ENCODE assay signal across 9 cellular contexts in genomic region chr11:119709638-119710346, GRCh38. TPM values are rescaled to one million over a fixed set of nuclear protein-coding genes. Genes with fewer than 3 reads are reported as not detected.
DNase-seq lines count a peak whose midpoint lies in the region; ATAC-seq and TF ChIP-seq lines count a peak whose summit lies in the region.
"Had no signal": no experiment of that assay in that cellular context is flagged by ENCODE, and none has a peak within 500 bp of the region (broad histone marks: within the 10 kb centered on the region; RNA-seq: fewer than 3 reads in every experiment).

No MANE protein-coding gene starts in this region.

- H3K9me3 Mint-ChIP-seq in activated T-cell treated with anti-CD3 and anti-CD28 coated beads, Interleukin-2, amount 50 U/mL, for 72 hours = no peaks in the 10 kb centered on the region

- H3K36me3 Mint-ChIP-seq in activated T-cell treated with anti-CD3 and anti-CD28 coated beads, Interleukin-2, amount 50 U/mL, for 72 hours (ENCODE audit: insufficient read depth in 2 of 2) = no peaks in the 10 kb centered on the region

- no peak for ATAC-seq in HG02623 (IDR thresholded peaks at IDR 0.05; ENCODE audit: unreplicated experiment)
- no peak for ATAC-seq in activated T-cell treated with anti-CD3 and anti-CD28 coated beads, Interleukin-2, amount 50 U/mL, for 72 hours (replicated peaks in 1 of 2)
- ATAC-seq: body of pancreas had no signal

- H3K27me3 Mint-ChIP-seq in activated T-cell treated with anti-CD3 and anti-CD28 coated beads, Interleukin-2, amount 50 U/mL, for 72 hours (ENCODE audit: low read depth) = peaks cover 26% of the 10 kb centered on the region

- peaks cover 6% of the 10 kb centered on the region for H3K4me1 Mint-ChIP-seq in activated T-cell treated with anti-CD3 and anti-CD28 coated beads, Interleukin-2, amount 50 U/mL, for 72 hours (ENCODE audit: low read depth)

- no peak overlapping the region for H3K27ac Mint-ChIP-seq in activated T-cell treated with anti-CD3 and anti-CD28 coated beads, Interleukin-2, amount 50 U/mL, for 72 hours

- peaks cover 10% of the 10 kb centered on the region for H3K36me3 ChIP-seq in WERI-Rb-1

- DNase-seq in AG08396 (ENCODE audit: low spot score) = peak; percentile 67
- peak; percentile 67 to 90 for DNase-seq in HL-60 (ENCODE audit: low read depth in 1 of 2, low spot score in 1 of 2)
- DNase-seq in WERI-Rb-1 = peak; percentile 90
- peak; percentile 74 for DNase-seq in inferior parietal cortex (ENCODE audit: extremely low spot score)
- no peak for DNase-seq in cortex of kidney (lab: John Stamatoyannopoulos, UW)
- no peak for DNase-seq in activated T-cell treated with anti-CD3 and anti-CD28 coated beads, Interleukin-2, amount 50 U/mL, for 72 hours
- no peak for DNase-seq in NOMO-1 treated with dmso at 0.1 percent for 144 hours (lab: John Stamatoyannopoulos, UW; ENCODE audit: unreplicated experiment)

- H3K9me3 ChIP-seq in WERI-Rb-1 (ENCODE audit: severe bottlenecking) = no peaks in the 10 kb centered on the region
- H3K9me3 ChIP-seq: body of pancreas had no signal

- H3K4me3 ChIP-seq in HL-60 (replicated peaks; ENCODE audit: insufficient read depth, low read length) (no peak overlapping the region), WERI-Rb-1 (ENCODE audit: low read depth, low read length) (peak overlapping the region; percentile 8; the same call in 1 of the 2 replicates)
- H3K4me3 ChIP-seq: body of pancreas had no signal

- H3K4me3 Mint-ChIP-seq in activated T-cell treated with anti-CD3 and anti-CD28 coated beads, Interleukin-2, amount 50 U/mL, for 72 hours = no peak overlapping the region

- H3K27ac ChIP-seq in HL-60 (replicated peaks) (peak overlapping the region; percentile 57), WERI-Rb-1 (peak overlapping the region; percentile 65)
- H3K27ac ChIP-seq: body of pancreas had no signal

- no peak for TF ChIP-seq CTCF in HL-60 (IDR thresholded peaks at IDR 0.05; ENCODE audit: insufficient read depth, low read length)
- no peak for TF ChIP-seq CTCF in WERI-Rb-1 (IDR thresholded peaks at IDR 0.05; ENCODE audit: low read depth, low read length)

- H3K27me3 ChIP-seq in HL-60 (ENCODE audit: insufficient read depth, poor library complexity, severe bottlenecking) (no peaks in the 10 kb centered on the region), WERI-Rb-1 (ENCODE audit: insufficient read depth, low read depth, severe bottlenecking) (no peaks in the 10 kb centered on the region)
- H3K27me3 ChIP-seq: body of pancreas had no signal

RNA-seq across cellular contexts. Expression of gene NECTIN1, which starts 19.2 kb away (rescaled TPM):
- 1 to 10 TPM; 1.5 to 2.6 TPM for total RNA-seq in activated T-cell treated with anti-CD3 and anti-CD28 coated beads, Interleukin-2, amount 50 U/mL, for 72 hours

Comparison
In these comparisons a context has a peak if more than half of its experiments do, and no peak if none do; other contexts are left out.
1. DNase-seq: peak in AG08396 (single experiment), HL-60 (2 of 2), WERI-Rb-1 (single experiment) and inferior parietal cortex (single experiment); none in cortex of kidney (single experiment), activated T-cell treated with anti-CD3 and anti-CD28 coated beads, Interleukin-2, amount 50 U/mL, for 72 hours (0 of 2) and NOMO-1 treated with dmso at 0.1 percent for 144 hours (single experiment).